ENCODE assay signal across 27 cellular contexts in genomic region chr5:90504743-90505142, GRCh38. TPM values are rescaled to one million over a fixed set of nuclear protein-coding genes. Genes with fewer than 3 reads are reported as not detected.
"Had no signal": no experiment of that assay in that cellular context is flagged by ENCODE, and none has a peak within 500 bp of the region (broad histone marks: within the 10 kb centered on the region; RNA-seq: fewer than 3 reads in every experiment).

No MANE protein-coding gene starts in this region.

- H3K27me3 ChIP-seq: ascending aorta, body of pancreas, cardiac muscle cell, SJSA1 had no signal

- DNase-seq: activated CD4-positive, alpha-beta T cell treated with anti-CD3 and anti-CD28 coated beads for 48 hours; activated CD4-positive, alpha-beta T cell treated with anti-CD3 and anti-CD28 coated beads, Interleukin-2, amount 50 U/mL, for 4 hours; activated CD4-positive, CD25-positive, alpha-beta regulatory T cell treated with anti-CD3 and anti-CD28 coated beads, Interleukin-2, amount 50 U/mL, for 72 hours; activated CD8-positive, alpha-beta memory T cell treated with anti-CD3 and anti-CD28 coated beads, Interleukin-2, amount 10 ng/mL, durations not matched to agents 7 days and 5 days; activated effector memory CD4-positive, alpha-beta T cell treated with anti-CD3 and anti-CD28 coated beads, Interleukin-2, amount 50 U/mL, for 16 hours; activated naive CD4-positive, alpha-beta T cell treated with Interleukin-2 at 50 U/mL for 16 hours; activated naive CD8-positive, alpha-beta T cell treated with anti-CD3 and anti-CD28 coated beads, Interleukin-2, amount 50 U/mL, for 24 hours; activated T-cell treated with anti-CD3 and anti-CD28 coated beads, Interleukin-2, amount 50 U/mL, for 4 hours; amniotic stem cell; body of pancreas; KG1; NCI-H1092; NCI-H1930; NCI-H2171; NCI-H2227 treated with DMSO at 0.1 percent for 48 hours; NCI-H82; PC-9; RPMI8226; SHP77; T-helper 17 cell; T-helper 9 cell had no signal

- ATAC-seq: activated CD8-positive, alpha-beta memory T cell treated with anti-CD3 and anti-CD28 coated beads, Interleukin-2, amount 10 ng/mL, durations not matched to agents 7 days and 5 days; activated naive CD4-positive, alpha-beta T cell treated with anti-CD3 and anti-CD28 coated beads, Interleukin-2, amount 50 U/mL, for 72 hours; activated naive CD8-positive, alpha-beta T cell treated with anti-CD3 and anti-CD28 coated beads, Interleukin-2, amount 50 U/mL, for 24 hours; activated T-cell treated with anti-CD3 and anti-CD28 coated beads, Interleukin-2, amount 50 U/mL, for 4 hours; body of pancreas; T-helper 17 cell; WTC11 had no signal

- H3K4me2 ChIP-seq: PC-9 had no signal

- H3K27ac ChIP-seq: ascending aorta, body of pancreas, cardiac muscle cell, PC-9, SJSA1 had no signal

- H3K4me1 ChIP-seq: ascending aorta, body of pancreas, SJSA1 had no signal

- H2AFZ ChIP-seq: PC-9 had no signal

- H3K9me3 ChIP-seq: ascending aorta, body of pancreas, SJSA1 had no signal

- H3K4me3 ChIP-seq: ascending aorta, body of pancreas, cardiac muscle cell, PC-9, SJSA1 had no signal

- H3K36me3 ChIP-seq: ascending aorta, cardiac muscle cell, SJSA1 had no signal

RNA-seq across cellular contexts. Expression of gene ADGRV1, which starts 53.9 kb away (rescaled TPM):
- total RNA-seq: MCF 10A had no signal
